28 cellular contexts compared by ENCODE assay signal in genomic region chr5:107398703-107399102, GRCh38.
"Had no signal": no experiment of that assay in that cellular context is flagged by ENCODE, and none has a peak within 500 bp of the region (broad histone marks: within the 10 kb centered on the region; RNA-seq: fewer than 3 reads in every experiment).

No MANE protein-coding gene starts in this region.

- H3K9me3 ChIP-seq: ovary, psoas muscle, right lobe of liver, sigmoid colon, stomach, thoracic aorta, thyroid gland, tibial nerve, upper lobe of left lung, vagina had no signal

- H3K4me3 ChIP-seq: ovary, psoas muscle, right lobe of liver, sigmoid colon, stomach, thoracic aorta, thyroid gland, tibial nerve, upper lobe of left lung, vagina had no signal

- H3K4me1 ChIP-seq: parathyroid adenoma, right lobe of liver, thyroid gland had no signal

- H3K27ac ChIP-seq: ovary, parathyroid adenoma, psoas muscle, right lobe of liver, sigmoid colon, stomach, thoracic aorta, thyroid gland, tibial nerve, upper lobe of left lung, vagina had no signal

- H3K36me3 Mint-ChIP-seq: naive thymus-derived CD8-positive, alpha-beta T cell; natural killer cell treated with Interleukin-12 subunit alpha and Interleukin-12 subunit beta and Interleukin-15 and Interleukin-18, amount 100 ng/mL, for 72 hours; stimulated activated naive B cell treated with anti-CD40 and anti-IgM and Interleukin-4, amounts not matched to agents 10 μg/mL and 1 μg/mL and 100 μg/mL, for 72 hours had no signal

- H3K9me3 Mint-ChIP-seq: naive thymus-derived CD8-positive, alpha-beta T cell; natural killer cell treated with Interleukin-12 subunit alpha and Interleukin-12 subunit beta and Interleukin-15 and Interleukin-18, amount 100 ng/mL, for 72 hours; nephron progenitor cell; neural crest cell; stimulated activated naive B cell treated with anti-CD40 and anti-IgM and Interleukin-4, amounts not matched to agents 10 μg/mL and 1 μg/mL and 100 μg/mL, for 72 hours; stimulated activated naive CD8-positive, alpha-beta T cell treated with anti-CD3 and anti-CD28 coated beads, Interleukin-15, Interleukin-2, amounts not matched to agents 100 ng/mL and 50 ng/mL, for 24 hours had no signal

- ATAC-seq: naive thymus-derived CD8-positive, alpha-beta T cell; natural killer cell treated with Interleukin-12 subunit alpha and Interleukin-12 subunit beta and Interleukin-15 and Interleukin-18, amount 100 ng/mL, for 72 hours; psoas muscle; right cardiac atrium; right lobe of liver; stimulated activated naive B cell treated with anti-CD40 and anti-IgM and Interleukin-4, amounts not matched to agents 10 μg/mL and 1 μg/mL and 100 μg/mL, for 72 hours had no signal

- H3K27me3 ChIP-seq: ovary, right lobe of liver, sigmoid colon, stomach, thyroid gland, tibial nerve, upper lobe of left lung, vagina had no signal

- H3K36me3 ChIP-seq: ovary, right lobe of liver, sigmoid colon, stomach, thoracic aorta, thyroid gland, tibial nerve, upper lobe of left lung, vagina had no signal

- H3K27ac Mint-ChIP-seq: naive thymus-derived CD8-positive, alpha-beta T cell; progenitor cell of endocrine pancreas; stimulated activated naive B cell treated with anti-CD40 and anti-IgM and Interleukin-4, amounts not matched to agents 10 μg/mL and 1 μg/mL and 100 μg/mL, for 72 hours; stimulated activated naive CD8-positive, alpha-beta T cell treated with anti-CD3 and anti-CD28 coated beads, Interleukin-15, Interleukin-2, amounts not matched to agents 100 ng/mL and 50 ng/mL, for 24 hours had no signal

- H3K4me3 Mint-ChIP-seq: naive thymus-derived CD8-positive, alpha-beta T cell; natural killer cell treated with Interleukin-12 subunit alpha and Interleukin-12 subunit beta and Interleukin-15 and Interleukin-18, amount 100 ng/mL, for 72 hours; nephron progenitor cell; neural crest cell; stimulated activated naive B cell treated with anti-CD40 and anti-IgM and Interleukin-4, amounts not matched to agents 10 μg/mL and 1 μg/mL and 100 μg/mL, for 72 hours; stimulated activated naive CD8-positive, alpha-beta T cell treated with anti-CD3 and anti-CD28 coated beads, Interleukin-15, Interleukin-2, amounts not matched to agents 100 ng/mL and 50 ng/mL, for 24 hours had no signal

- H3K4me1 Mint-ChIP-seq: naive thymus-derived CD8-positive, alpha-beta T cell had no signal

- DNase-seq: naive thymus-derived CD8-positive, alpha-beta T cell; nephron progenitor cell; occipital lobe; ovary; posterior cingulate gyrus; psoas muscle; right cardiac atrium; right lobe of liver; sigmoid colon; small intestine; stimulated activated CD4-positive, alpha-beta T cell treated with anti-CD3 and anti-CD28 coated beads, Interleukin-15, amount 100 ng/mL, for 24 hours; stimulated activated CD4-positive, alpha-beta T cell treated with anti-CD3 and anti-CD28 coated beads, Interleukin-4, amount 100 ng/mL, for 1 hour; stimulated activated CD4-positive, alpha-beta T cell treated with anti-CD3 and anti-CD28 coated beads, Interleukin-4, amount 100 ng/mL, for 4 hours; stimulated activated CD8-positive, alpha-beta memory T cell treated with anti-CD3 and anti-CD28 coated beads, Interleukin-4, amount 100 ng/mL, for 48 hours; stimulated activated naive B cell treated with anti-CD40 and anti-IgM and Interleukin-4, amounts not matched to agents 10 μg/mL and 1 μg/mL and 100 μg/mL, for 72 hours; stimulated activated naive CD4-positive, alpha-beta T cell treated with Interleukin-2 at 50 U/mL for 16 hours; stomach; thyroid gland; trophoblast cell; upper lobe of left lung had no signal

- H3K27me3 Mint-ChIP-seq: natural killer cell treated with Interleukin-12 subunit alpha and Interleukin-12 subunit beta and Interleukin-15 and Interleukin-18, amount 100 ng/mL, for 72 hours; progenitor cell of endocrine pancreas had no signal
